ENCODE assay signal across 19 cellular contexts in genomic region chr10:19941206-19941880, GRCh38.
"Had no signal": no experiment of that assay in that cellular context is flagged by ENCODE, and none has a peak within 500 bp of the region (broad histone marks: within the 10 kb centered on the region; RNA-seq: fewer than 3 reads in every experiment).

No MANE protein-coding gene starts in this region.

- DNase-seq: activated CD4-positive, alpha-beta memory T cell treated with anti-CD3 and anti-CD28 coated beads, Interleukin-2, amount 10 ng/mL, durations not matched to agents 7 days and 5 days; activated CD4-positive, alpha-beta T cell treated with anti-CD3 and anti-CD28 coated beads for 36 hours; activated CD4-positive, alpha-beta T cell treated with anti-CD3 and anti-CD28 coated beads, Interleukin-2, amount 50 U/mL, for 1 hour; activated gamma-delta T cell; activated naive CD4-positive, alpha-beta T cell treated with anti-CD3 and anti-CD28 coated beads for 36 hours; activated T-cell treated with anti-CD3 and anti-CD28 coated beads for 4 hours; activated T-cell treated with anti-CD3 and anti-CD28 coated beads, Interleukin-2, amount 50 U/mL, for 48 hours; MG63; NCI-H1105; NCI-H1436; NCI-H1694 treated with DMSO at 0.1 percent for 48 hours; NCI-H2029 treated with DMSO at 0.1 percent for 48 hours; NCI-H510A treated with DMSO at 0.1 percent for 48 hours; NCI-H69; PC-9; T-cell had no signal

- H3K9me3 ChIP-seq: MG63 had no signal

- ATAC-seq: activated CD4-positive, alpha-beta T cell treated with anti-CD3 and anti-CD28 coated beads for 36 hours; activated T-helper 17 cell treated with anti-CD3 and anti-CD28 coated beads, Interleukin-2, amount 50 U/mL, for 72 hours; T-cell had no signal

- H3K36me3 ChIP-seq: MG63 had no signal

- H3K27me3 ChIP-seq: MG63 had no signal

- H3K4me3 ChIP-seq: MG63, PC-9, SK-N-MC had no signal

- H3K4me2 ChIP-seq: PC-9 had no signal

- H3K27ac ChIP-seq: PC-9, VCaP had no signal
